In the genomic region with DNA sequence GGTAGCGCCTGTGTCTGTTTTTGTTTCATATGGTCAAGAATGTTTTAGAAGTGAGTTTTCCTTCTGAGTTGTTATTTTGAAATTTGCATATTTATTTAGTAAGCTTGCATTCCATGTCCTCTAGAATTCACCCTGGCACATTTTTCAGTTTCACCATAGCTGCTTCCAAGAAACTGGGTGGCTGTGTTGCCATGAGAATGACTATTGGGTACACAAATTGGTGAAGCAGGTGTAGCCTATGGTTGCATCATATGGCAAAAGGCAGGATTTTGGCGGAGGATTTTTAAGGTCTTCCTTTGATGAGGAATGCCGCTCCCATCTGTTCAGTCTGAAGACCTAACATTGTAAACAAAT, we compare ENCODE assay signal across 8 cellular contexts. TPM values are rescaled to one million over a fixed set of nuclear protein-coding genes. Genes with fewer than 3 reads are reported as not detected.
DNase-seq lines count a peak whose midpoint lies in the region; ATAC-seq and TF ChIP-seq lines count a peak whose summit lies in the region.

No MANE protein-coding gene starts in this region.

- no peak for ATAC-seq in activated T-cell treated with anti-CD3 and anti-CD28 coated beads, Interleukin-2, amount 50 U/mL, for 72 hours (replicated peaks in 1 of 2)
- no peak for ATAC-seq in HG02588 (IDR thresholded peaks at IDR 0.05; ENCODE audit: unreplicated experiment)

- no peak for TF ChIP-seq CTCF in ascending aorta (IDR thresholded peaks at IDR 0.05)
- no peak for TF ChIP-seq CTCF in liver (IDR thresholded peaks at IDR 0.05; ENCODE audit: low read depth, low read length, missing input control)
- no peak for TF ChIP-seq CTCF in transverse colon (IDR thresholded peaks at IDR 0.05)

- WGBS in liver = 5% methylated on average over 3 of the region's 3 CpGs
- 0 to 11% methylated on average over 2 to 3 of the region's 3 CpGs for WGBS in transverse colon (ENCODE audit: low coverage in 1 of 2), 2 donors

- peaks cover 12 to 17% of the 10 kb centered on the region in 2 donors for H3K4me1 ChIP-seq in ascending aorta
- H3K4me1 ChIP-seq in liver (ENCODE audit: control insufficient read depth in 4 of 4, insufficient read depth in 4 of 4, low read length in 3 of 4) = peaks cover 2 to 32% (median 26%) of the 10 kb centered on the region in 4 donors
- peaks cover 0 to 61% (median 37%) of the 10 kb centered on the region in 4 donors for H3K4me1 ChIP-seq in transverse colon

- H3K27ac ChIP-seq in ascending aorta (peak overlapping the region; percentile 99 to 100), liver (ENCODE audit: low read depth in 1 of 2, low read length in 2 of 2) (peak overlapping the region; percentile 95 to 97), transverse colon (peak overlapping the region; percentile 97 to 100 (median 98))

- H3K9me3 ChIP-seq in ascending aorta = no peaks in the 10 kb centered on the region
- H3K9me3 ChIP-seq in liver (ENCODE audit: control insufficient read depth in 4 of 4, low read length in 3 of 4) = no peaks in the 10 kb centered on the region
- H3K9me3 ChIP-seq in transverse colon = no peaks in the 10 kb centered on the region

- no peaks in the 10 kb centered on the region for H3K27me3 Mint-ChIP-seq in activated T-cell treated with anti-CD3 and anti-CD28 coated beads, Interleukin-2, amount 50 U/mL, for 72 hours (ENCODE audit: low read depth)

- H3K4me3 ChIP-seq in ascending aorta (peak overlapping the region; percentile 99 to 100), liver (ENCODE audit: low read depth in 1 of 3, low read length in 3 of 3) (peak overlapping the region; percentile 79 to 98 (median 91)), transverse colon (peak overlapping the region; percentile 88 to 94 (median 91))

- H3K36me3 ChIP-seq in ascending aorta (peaks cover 23 to 36% of the 10 kb centered on the region in 2 donors), liver (ENCODE audit: control insufficient read depth in 4 of 4, insufficient read depth in 3 of 4, low read depth in 1 of 4, low read length in 3 of 4) (peaks cover 7 to 34% (median 28%) of the 10 kb centered on the region in 4 donors), transverse colon (peaks cover 0 to 33% (median 12%) of the 10 kb centered on the region in 4 donors)

- TF ChIP-seq RAD21 in liver (IDR thresholded peaks at IDR 0.05) = no peak

- TF ChIP-seq POLR2A in transverse colon (IDR thresholded peaks at IDR 0.05) = no peak

- no peak for DNase-seq in activated T-cell treated with anti-CD3 and anti-CD28 coated beads, Interleukin-2, amount 50 U/mL, for 72 hours
- no peak for DNase-seq in activated T-cell treated with anti-CD3 and anti-CD28 coated beads, Interleukin-2, amount 50 U/mL, for 1 hour
- no peak for DNase-seq in ascending aorta (ENCODE audit: low spot score in 2 of 2)
- DNase-seq in transverse colon = no peak
- DNase-seq in HT-29 (ENCODE audit: low spot score) = no peak
- no peak for DNase-seq in stimulated activated CD4-positive, alpha-beta T cell treated with anti-CD3 and anti-CD28 coated beads, Interleukin-4, amount 100 ng/mL, for 4 hours

- H3K27ac Mint-ChIP-seq in activated T-cell treated with anti-CD3 and anti-CD28 coated beads, Interleukin-2, amount 50 U/mL, for 72 hours = peak overlapping the region; percentile 99

- peaks cover 41 to 59% of the 10 kb centered on the region in 2 donors for H3K36me3 Mint-ChIP-seq in activated T-cell treated with anti-CD3 and anti-CD28 coated beads, Interleukin-2, amount 50 U/mL, for 72 hours (ENCODE audit: insufficient read depth in 2 of 2)

- H3K4me1 Mint-ChIP-seq in activated T-cell treated with anti-CD3 and anti-CD28 coated beads, Interleukin-2, amount 50 U/mL, for 72 hours (ENCODE audit: low read depth) = peaks cover 50% of the 10 kb centered on the region

- peak overlapping the region; percentile 91 to 95 for H3K9ac ChIP-seq in liver (ENCODE audit: low read depth in 1 of 2, low read length in 2 of 2)

- TF ChIP-seq EP300 in transverse colon (IDR thresholded peaks at IDR 0.05; ENCODE audit: low read depth) = no peak

- intact Hi-C loops in ascending aorta (cut with DNase I) (loop anchor here (1.0 to 10.0 kb wide), 9 partner anchors 13 to 1692 kb away; a partner anchor contains a TSS), transverse colon (cut with DNase I; ENCODE audit: low total_unique reads) (no loop called here)

- no peaks in the 10 kb centered on the region for H3K9me3 Mint-ChIP-seq in activated T-cell treated with anti-CD3 and anti-CD28 coated beads, Interleukin-2, amount 50 U/mL, for 72 hours

- H3K27me3 ChIP-seq in ascending aorta = no peaks in the 10 kb centered on the region
- H3K27me3 ChIP-seq in liver (ENCODE audit: control insufficient read depth in 4 of 4, insufficient read depth in 4 of 4, low read length in 3 of 4) = no peaks in the 10 kb centered on the region
- no peaks in the 10 kb centered on the region for H3K27me3 ChIP-seq in transverse colon

- in situ Hi-C loops in transverse colon (cut with MboI; ENCODE audit: low pct_ligation_motif_present in 1 of 4, low pct_unique_long_range_greater_than_20kb in 1 of 4, low sequenced_read_pairs in 3 of 4) = no loop called here

- H3K4me3 Mint-ChIP-seq in activated T-cell treated with anti-CD3 and anti-CD28 coated beads, Interleukin-2, amount 50 U/mL, for 72 hours = peak overlapping the region; percentile 99 to 100

TF ChIP-seq in liver, 16 proteins besides CTCF, POLR2A, EP300 and RAD21:
- TF ChIP-seq FOXA1 (IDR thresholded peaks at IDR 0.05) = no peak
- peak; percentile 7 to 23 for TF ChIP-seq HNF4A (conservative IDR thresholded peaks at IDR 0.05)
- peak in 1 of 2 donors; percentile 8 for TF ChIP-seq GABPA (IDR thresholded peaks at IDR 0.05 in 1 of 2, conservative IDR thresholded peaks at IDR 0.05 in 1 of 2)
- TF ChIP-seq, protein P1, sequence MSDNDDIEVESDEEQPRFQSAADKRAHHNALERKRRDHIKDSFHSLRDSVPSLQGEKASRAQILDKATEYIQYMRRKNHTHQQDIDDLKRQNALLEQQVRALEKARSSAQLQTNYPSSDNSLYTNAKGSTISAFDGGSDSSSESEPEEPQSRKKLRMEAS (IDR thresholded peaks at IDR 0.05) = peak; percentile 4
- TF ChIP-seq, protein P2, sequence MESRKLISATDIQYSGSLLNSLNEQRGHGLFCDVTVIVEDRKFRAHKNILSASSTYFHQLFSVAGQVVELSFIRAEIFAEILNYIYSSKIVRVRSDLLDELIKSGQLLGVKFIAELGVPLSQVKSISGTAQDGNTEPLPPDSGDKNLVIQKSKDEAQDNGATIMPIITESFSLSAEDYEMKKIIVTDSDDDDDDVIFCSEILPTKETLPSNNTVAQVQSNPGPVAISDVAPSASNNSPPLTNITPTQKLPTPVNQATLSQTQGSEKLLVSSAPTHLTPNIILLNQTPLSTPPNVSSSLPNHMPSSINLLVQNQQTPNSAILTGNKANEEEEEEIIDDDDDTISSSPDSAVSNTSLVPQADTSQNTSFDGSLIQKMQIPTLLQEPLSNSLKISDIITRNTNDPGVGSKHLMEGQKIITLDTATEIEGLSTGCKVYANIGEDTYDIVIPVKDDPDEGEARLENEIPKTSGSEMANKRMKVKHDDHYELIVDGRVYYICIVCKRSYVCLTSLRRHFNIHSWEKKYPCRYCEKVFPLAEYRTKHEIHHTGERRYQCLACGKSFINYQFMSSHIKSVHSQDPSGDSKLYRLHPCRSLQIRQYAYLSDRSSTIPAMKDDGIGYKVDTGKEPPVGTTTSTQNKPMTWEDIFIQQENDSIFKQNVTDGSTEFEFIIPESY (IDR thresholded peaks at IDR 0.05) = no peak
TF ChIP-seq in liver: peak in this region for 3.

RNA-seq across cellular contexts. Expression of a gene that starts 1.3 kb away (rescaled TPM):
- 100 to 1,000 TPM; 350 to 403 TPM for total RNA-seq in activated T-cell treated with anti-CD3 and anti-CD28 coated beads, Interleukin-2, amount 50 U/mL, for 72 hours
- total RNA-seq in ascending aorta = 108 TPM
- 100 to 1,000 TPM in 1 of 2 donors, 10 to 100 TPM in 1; 57.8 to 219 TPM for total RNA-seq in liver
- 100 to 1,000 TPM in 1 of 2 donors, 10 to 100 TPM in 1; 98.5 to 138 TPM for polyA plus RNA-seq in liver
- total RNA-seq in transverse colon = 100 to 1,000 TPM in 3 of 4 donors, 10 to 100 TPM in 1; 64.1 to 335 (median 186) TPM
- total RNA-seq in HT-29 (2014; rRNA removed; shearing (Covaris generic)) = 45.1 and 46.1 TPM in 2 replicates

RNA-seq across cellular contexts. Expression of a gene that starts 28.5 kb away (rescaled TPM):
- total RNA-seq in activated T-cell treated with anti-CD3 and anti-CD28 coated beads, Interleukin-2, amount 50 U/mL, for 72 hours = under 1 TPM in 1 of 2 donors, not detected in 1; 0.36 TPM
- total RNA-seq in ascending aorta = not detected
- total RNA-seq in liver = 10 to 100 TPM in 1 of 2 donors, 1 to 10 TPM in 1; 3.3 to 24.0 TPM
- 1 to 10 TPM; 4.1 to 8.5 TPM for polyA plus RNA-seq in liver
- under 1 TPM in 1 of 4 donors, not detected in 3; 0.55 TPM for total RNA-seq in transverse colon
- total RNA-seq in HT-29 (2014; rRNA removed; shearing (Covaris generic)) = not detected in 2 replicates

RNA-seq across cellular contexts. Expression of a gene that starts 56.1 kb away (rescaled TPM):
- total RNA-seq in activated T-cell treated with anti-CD3 and anti-CD28 coated beads, Interleukin-2, amount 50 U/mL, for 72 hours = 100 to 1,000 TPM; 239 to 256 TPM
- total RNA-seq in ascending aorta (46.7 TPM), liver (10 to 100 TPM; 11.9 to 23.3 TPM), transverse colon (100 to 1,000 TPM in 1 of 4 donors, 10 to 100 TPM in 3; 59.4 to 171 (median 73.6) TPM)
- polyA plus RNA-seq in liver = 1 to 10 TPM; 4.7 to 5.6 TPM
- 4.2 and 8.2 TPM in 2 replicates for total RNA-seq in HT-29 (2014; rRNA removed; shearing (Covaris generic))
